1 cellular context compared by ENCODE assay signal in genomic region chr17:81509687-81510523, GRCh38.
TF ChIP-seq lines count a peak whose summit lies in the region.

No MANE protein-coding gene starts in this region.

TF ChIP-seq in HepG2, 621 proteins besides CTCF, POLR2A, EP300 and RAD21 (continued from another document and continues in another):
- TF ChIP-seq PCBP1 (IDR thresholded peaks at IDR 0.05; ENCODE audit: borderline replicate concordance, low read depth, low read length) = no peak
- TF ChIP-seq, protein P1, sequence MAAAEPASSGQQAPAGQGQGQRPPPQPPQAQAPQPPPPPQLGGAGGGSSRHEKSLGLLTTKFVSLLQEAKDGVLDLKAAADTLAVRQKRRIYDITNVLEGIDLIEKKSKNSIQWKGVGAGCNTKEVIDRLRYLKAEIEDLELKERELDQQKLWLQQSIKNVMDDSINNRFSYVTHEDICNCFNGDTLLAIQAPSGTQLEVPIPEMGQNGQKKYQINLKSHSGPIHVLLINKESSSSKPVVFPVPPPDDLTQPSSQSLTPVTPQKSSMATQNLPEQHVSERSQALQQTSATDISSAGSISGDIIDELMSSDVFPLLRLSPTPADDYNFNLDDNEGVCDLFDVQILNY (CRISPR knock-in tag; conservative IDR thresholded peaks at IDR 0.05) = no peak
- TF ChIP-seq ZNF260 (CRISPR knock-in tag; IDR thresholded peaks at IDR 0.05; ENCODE audit: borderline replicate concordance, low read depth) = no peak
- no peak for TF ChIP-seq ZSCAN21 (CRISPR knock-in tag; IDR thresholded peaks at IDR 0.05; ENCODE audit: borderline replicate concordance)
- TF ChIP-seq ZBTB14 (CRISPR knock-in tag; IDR thresholded peaks at IDR 0.05) = no peak
- no peak for TF ChIP-seq ZUFSP (CRISPR knock-in tag; IDR thresholded peaks at IDR 0.05; ENCODE audit: borderline replicate concordance)
- TF ChIP-seq, protein P2, sequence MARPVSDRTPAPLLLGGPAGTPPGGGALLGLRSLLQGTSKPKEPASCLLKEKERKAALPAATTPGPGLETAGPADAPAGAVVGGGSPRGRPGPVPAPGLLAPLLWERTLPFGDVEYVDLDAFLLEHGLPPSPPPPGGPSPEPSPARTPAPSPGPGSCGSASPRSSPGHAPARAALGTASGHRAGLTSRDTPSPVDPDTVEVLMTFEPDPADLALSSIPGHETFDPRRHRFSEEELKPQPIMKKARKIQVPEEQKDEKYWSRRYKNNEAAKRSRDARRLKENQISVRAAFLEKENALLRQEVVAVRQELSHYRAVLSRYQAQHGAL (CRISPR knock-in tag; IDR thresholded peaks at IDR 0.05; ENCODE audit: not compliant biosample characterization) = no peak
- no peak for TF ChIP-seq MLLT10 (CRISPR knock-in tag; IDR thresholded peaks at IDR 0.05)
- no peak for TF ChIP-seq FOXP4 (CRISPR knock-in tag; IDR thresholded peaks at IDR 0.05)
- TF ChIP-seq SRSF1 (optimal IDR thresholded peaks at IDR 0.05; ENCODE audit: low read depth, low read length) = no peak
- no peak for TF ChIP-seq HES4 (CRISPR knock-in tag; IDR thresholded peaks at IDR 0.05; ENCODE audit: borderline replicate concordance)
- no peak for TF ChIP-seq ARID4A (CRISPR knock-in tag; IDR thresholded peaks at IDR 0.05; ENCODE audit: borderline replicate concordance)
- TF ChIP-seq POLR2G (IDR thresholded peaks at IDR 0.05; ENCODE audit: low read depth, low read length) = no peak; the same call in 1 of the 2 replicates
- 0 out of 4 replicates have a peak, but pooled peaks of 1 of the 2 experiments have one; percentile 13 for TF ChIP-seq NR2F1 (CRISPR knock-in tag; IDR thresholded peaks at IDR 0.05)
- no peak for TF ChIP-seq KIAA2018 (CRISPR knock-in tag; IDR thresholded peaks at IDR 0.05; ENCODE audit: borderline replicate concordance)
- no peak for TF ChIP-seq EHMT2 (IDR thresholded peaks at IDR 0.05; ENCODE audit: borderline replicate concordance, low read depth, low read length)
- TF ChIP-seq BHLHE40 (IDR thresholded peaks at IDR 0.05; ENCODE audit: low read length) = no peak
- TF ChIP-seq ZBTB4 (CRISPR knock-in tag; IDR thresholded peaks at IDR 0.05; ENCODE audit: borderline replicate concordance) = no peak
- TF ChIP-seq MEF2D (CRISPR knock-in tag; IDR thresholded peaks at IDR 0.05) = no peak
- TF ChIP-seq KLF9 (CRISPR knock-in tag; IDR thresholded peaks at IDR 0.05; ENCODE audit: low read depth) = no peak
- TF ChIP-seq NAIF1 (CRISPR knock-in tag; IDR thresholded peaks at IDR 0.05; ENCODE audit: borderline replicate concordance) = 0 out of 2 replicates have a peak, but pooled peaks have one; percentile 11
- no peak for TF ChIP-seq ZNF282 (IDR thresholded peaks at IDR 0.05; ENCODE audit: partially characterized antibody)
- TF ChIP-seq PPARG (CRISPR knock-in tag; conservative IDR thresholded peaks at IDR 0.05) = no peak
- no peak for TF ChIP-seq ZNF784 (CRISPR knock-in tag; IDR thresholded peaks at IDR 0.05; ENCODE audit: borderline replicate concordance)
- no peak for TF ChIP-seq ZBTB42 (CRISPR knock-in tag; IDR thresholded peaks at IDR 0.05)
- no peak for TF ChIP-seq AGO2 (optimal IDR thresholded peaks at IDR 0.05; ENCODE audit: low read depth, low read length)
- TF ChIP-seq, protein P3, sequence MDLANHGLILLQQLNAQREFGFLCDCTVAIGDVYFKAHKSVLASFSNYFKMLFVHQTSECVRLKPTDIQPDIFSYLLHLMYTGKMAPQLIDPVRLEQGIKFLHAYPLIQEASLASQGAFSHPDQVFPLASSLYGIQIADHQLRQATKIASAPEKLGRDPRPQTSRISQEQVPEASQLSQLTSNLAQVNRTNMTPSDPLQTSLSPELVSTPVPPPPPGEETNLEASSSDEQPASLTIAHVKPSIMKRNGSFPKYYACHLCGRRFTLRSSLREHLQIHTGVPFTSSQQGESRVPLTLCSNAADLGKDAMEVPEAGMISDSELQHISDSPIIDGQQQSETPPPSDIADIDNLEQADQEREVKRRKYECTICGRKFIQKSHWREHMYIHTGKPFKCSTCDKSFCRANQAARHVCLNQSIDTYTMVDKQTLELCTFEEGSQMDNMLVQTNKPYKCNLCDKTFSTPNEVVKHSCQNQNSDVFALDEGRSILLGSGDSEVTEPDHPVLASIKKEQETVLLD (CRISPR knock-in tag; IDR thresholded peaks at IDR 0.05; ENCODE audit: low read depth) = 0 out of 2 replicates have a peak, but pooled peaks have one; percentile 25
